1 cellular context compared by ENCODE assay signal in the genomic region with DNA sequence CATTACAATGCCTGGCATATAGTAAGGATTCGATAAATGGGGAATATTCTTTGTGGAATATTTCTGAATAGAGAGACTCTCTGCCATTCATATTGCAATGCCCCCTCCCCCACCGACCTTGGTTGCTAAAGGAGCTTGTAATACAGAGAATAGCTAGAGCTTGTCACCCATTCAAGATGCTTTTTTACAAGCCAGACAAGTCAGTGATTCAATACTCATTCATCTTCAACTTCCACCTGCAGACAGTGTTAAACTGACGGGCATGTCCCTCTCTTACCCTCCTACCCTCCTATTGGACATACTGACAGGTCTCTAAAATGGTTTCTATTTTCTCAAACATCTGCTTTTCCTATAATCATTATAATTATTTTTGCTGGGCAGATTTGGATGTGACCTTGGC.
TF ChIP-seq lines count a peak whose summit lies in the region.

No MANE protein-coding gene starts in this region.

TF ChIP-seq in neural cell, 6 proteins besides CTCF, POLR2A, EP300 and RAD21 (continued from another document):
- no peak for TF ChIP-seq TAF1 (IDR thresholded peaks at IDR 0.05; ENCODE audit: low read depth)
